1 cellular context compared by ENCODE assay signal in the genomic region with DNA sequence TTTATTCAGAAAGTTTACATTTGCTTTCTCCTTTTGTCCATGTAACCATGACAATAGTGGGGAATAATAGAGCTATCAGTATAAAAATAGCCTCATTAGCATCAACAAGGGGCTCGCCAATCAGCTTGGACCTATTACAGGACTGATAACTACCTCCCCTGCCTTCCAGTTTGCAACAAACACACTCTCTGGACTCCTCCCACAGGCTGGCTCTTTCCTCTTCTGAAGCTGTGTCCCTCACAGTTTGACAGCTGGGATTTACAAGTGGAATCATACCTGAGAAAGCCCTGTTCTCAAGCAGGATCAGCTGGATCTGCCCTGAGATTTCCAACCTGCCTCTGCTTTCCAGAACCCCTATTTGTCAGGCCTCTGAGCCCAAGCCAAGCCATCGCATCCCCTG.
TF ChIP-seq lines count a peak whose summit lies in the region.

No MANE protein-coding gene starts in this region.

TF ChIP-seq in H1, 55 proteins besides CTCF, POLR2A, EP300 and RAD21 (continued from another document):
- TF ChIP-seq YY1 (IDR thresholded peaks at IDR 0.05; ENCODE audit: low read depth, low read length), result no peak
- TF ChIP-seq RXRA (IDR thresholded peaks at IDR 0.05; ENCODE audit: insufficient read depth, low read depth, low read length), result no peak
- TF ChIP-seq SIN3A (conservative IDR thresholded peaks at IDR 0.05 in 1 of 2, IDR thresholded peaks at IDR 0.05 in 1 of 2; ENCODE audit: low read depth in 1 of 2, low read length in 2 of 2), result no peak
- no peak for TF ChIP-seq EGR1 (IDR thresholded peaks at IDR 0.05; ENCODE audit: borderline replicate concordance, low read depth, low read length)
- TF ChIP-seq SP2 (IDR thresholded peaks at IDR 0.05; ENCODE audit: low read length), result no peak
- TF ChIP-seq TAF1 (IDR thresholded peaks at IDR 0.05; ENCODE audit: low read depth, low read length), result no peak
- TF ChIP-seq, protein P1, sequence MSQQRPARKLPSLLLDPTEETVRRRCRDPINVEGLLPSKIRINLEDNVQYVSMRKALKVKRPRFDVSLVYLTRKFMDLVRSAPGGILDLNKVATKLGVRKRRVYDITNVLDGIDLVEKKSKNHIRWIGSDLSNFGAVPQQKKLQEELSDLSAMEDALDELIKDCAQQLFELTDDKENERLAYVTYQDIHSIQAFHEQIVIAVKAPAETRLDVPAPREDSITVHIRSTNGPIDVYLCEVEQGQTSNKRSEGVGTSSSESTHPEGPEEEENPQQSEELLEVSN (IDR thresholded peaks at IDR 0.05), result no peak
- TF ChIP-seq SUZ12 (IDR thresholded peaks at IDR 0.05; ENCODE audit: low read length), result no peak
- TF ChIP-seq GABPA (IDR thresholded peaks at IDR 0.05; ENCODE audit: borderline replicate concordance, insufficient read depth, low read length), result no peak
- no peak for TF ChIP-seq CHD2 (IDR thresholded peaks at IDR 0.05; ENCODE audit: low read length)
- TF ChIP-seq BCL11A (IDR thresholded peaks at IDR 0.05; ENCODE audit: low read depth in 2 of 2, low read length in 2 of 2), result no peak
- TF ChIP-seq, protein P2, sequence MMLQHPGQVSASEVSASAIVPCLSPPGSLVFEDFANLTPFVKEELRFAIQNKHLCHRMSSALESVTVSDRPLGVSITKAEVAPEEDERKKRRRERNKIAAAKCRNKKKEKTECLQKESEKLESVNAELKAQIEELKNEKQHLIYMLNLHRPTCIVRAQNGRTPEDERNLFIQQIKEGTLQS (IDR thresholded peaks at IDR 0.05; ENCODE audit: insufficient read depth, low read depth, low read length), result no peak
- TF ChIP-seq SRF (IDR thresholded peaks at IDR 0.05; ENCODE audit: low read depth, low read length), result no peak
- TF ChIP-seq ATF2 (IDR thresholded peaks at IDR 0.05; ENCODE audit: low read length), result no peak
- no peak for TF ChIP-seq RNF2 (IDR thresholded peaks at IDR 0.05; ENCODE audit: borderline replicate concordance, low read depth, low read length, missing control alignments, poor library complexity, severe bottlenecking)
